Comparison of ENCODE assay signal across 1 cellular context in genomic region chr2:26395394-26395793, GRCh38.
TF ChIP-seq lines count a peak whose summit lies in the region.

No MANE protein-coding gene starts in this region.

TF ChIP-seq in GM23338, 12 proteins besides CTCF, POLR2A, EP300 and RAD21:
- TF ChIP-seq ZNF462 (CRISPR knock-in tag; IDR thresholded peaks at IDR 0.05) (no peak), EZH2 (IDR thresholded peaks at IDR 0.05; ENCODE audit: low read depth, unreplicated experiment) (no peak), ETS1 (IDR thresholded peaks at IDR 0.05) (no peak), NANOG (IDR thresholded peaks at IDR 0.05; ENCODE audit: borderline replicate concordance) (no peak), STAT1 (IDR thresholded peaks at IDR 0.05; ENCODE audit: unreplicated experiment) (no peak), EZH2phosphoT487 (IDR thresholded peaks at IDR 0.05; ENCODE audit: unreplicated experiment) (no peak), POLR2AphosphoS5 (IDR thresholded peaks at IDR 0.05; ENCODE audit: low read depth) (no peak), ZNF114 (CRISPR knock-in tag; IDR thresholded peaks at IDR 0.05) (no peak), JUNB (IDR thresholded peaks at IDR 0.05; ENCODE audit: unreplicated experiment) (no peak), ZNF331 (CRISPR knock-in tag; IDR thresholded peaks at IDR 0.05; ENCODE audit: low read depth) (no peak), REST (IDR thresholded peaks at IDR 0.05; ENCODE audit: unreplicated experiment) (no peak), CREB1 (CRISPR knock-in tag; IDR thresholded peaks at IDR 0.05; ENCODE audit: low read depth) (no peak)
